In the genomic region with DNA sequence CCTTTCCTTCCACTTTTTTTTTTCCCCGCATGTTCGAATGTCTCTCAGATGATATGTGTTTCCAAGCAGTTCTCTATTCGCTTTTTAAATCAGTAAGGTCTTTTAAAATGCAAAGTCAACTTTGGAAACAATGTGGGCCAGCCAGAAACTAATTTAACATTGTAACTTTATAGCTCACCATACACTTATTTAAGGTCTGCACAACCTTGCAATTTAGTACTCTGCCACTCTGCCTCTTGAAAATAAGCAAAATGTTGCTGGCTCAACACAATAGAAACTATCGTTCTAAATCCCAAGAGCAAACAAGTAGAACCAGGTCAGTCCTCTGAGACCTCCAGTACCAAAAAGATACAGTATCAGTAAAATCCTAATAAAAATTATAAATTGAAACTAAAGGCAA, we compare ENCODE assay signal across 18 cellular contexts.
DNase-seq lines count a peak whose midpoint lies in the region; ATAC-seq and TF ChIP-seq lines count a peak whose summit lies in the region.
"Had no signal": no experiment of that assay in that cellular context is flagged by ENCODE, and none has a peak within 500 bp of the region (broad histone marks: within the 10 kb centered on the region; RNA-seq: fewer than 3 reads in every experiment).

No MANE protein-coding gene starts in this region.

- no peak for DNase-seq in activated T-cell treated with anti-CD3 and anti-CD28 coated beads, Interleukin-2, amount 50 U/mL, for 72 hours
- DNase-seq in activated T-cell treated with anti-CD3 and anti-CD28 coated beads for 4 hours (no peak), ascending aorta (ENCODE audit: low spot score in 2 of 2) (no peak), tibial nerve (ENCODE audit: low spot score in 2 of 2) (no peak), MV-4-11 (lab: John Stamatoyannopoulos, UW) (no peak), NCI-H2196 treated with DMSO at 0.1 percent for 48 hours (lab: John Stamatoyannopoulos, UW; ENCODE audit: unreplicated experiment) (no peak), heart right ventricle (no peak)
- DNase-seq: activated CD4-positive, alpha-beta T cell treated with anti-CD3 and anti-CD28 coated beads for 1 hour; activated T-cell treated with anti-CD3 and anti-CD28 coated beads, Interleukin-2, amount 50 U/mL, for 1 hour; adrenal gland; GF-D8; midbrain; MM.1S; NCI-H2081 treated with DMSO at 0.1 percent for 48 hours; posterior cingulate gyrus; T-helper 2 cell; testis had no signal

- TF ChIP-seq CTCF in ascending aorta (IDR thresholded peaks at IDR 0.05) (no peak), nephron (IDR thresholded peaks at IDR 0.05; ENCODE audit: unreplicated experiment in 3 of 3) (no peak), tibial nerve (IDR thresholded peaks at IDR 0.05) (no peak), heart right ventricle (IDR thresholded peaks at IDR 0.05) (no peak)

- no peak for TF ChIP-seq POLR2A in tibial nerve (IDR thresholded peaks at IDR 0.05)

- peak overlapping the region; percentile 77 for H3K27ac Mint-ChIP-seq in activated T-cell treated with anti-CD3 and anti-CD28 coated beads, Interleukin-2, amount 50 U/mL, for 72 hours
- peak overlapping the region; percentile 30 to 79 (median 56) for H3K27ac Mint-ChIP-seq in nephron

- H3K9me3 ChIP-seq in ascending aorta (no peaks in the 10 kb centered on the region), tibial nerve (no peaks in the 10 kb centered on the region), heart right ventricle (no peaks in the 10 kb centered on the region)
- H3K9me3 ChIP-seq: adrenal gland, testis had no signal

- peaks cover 80% of the 10 kb centered on the region for H3K4me1 Mint-ChIP-seq in activated T-cell treated with anti-CD3 and anti-CD28 coated beads, Interleukin-2, amount 50 U/mL, for 72 hours (ENCODE audit: low read depth)
- peaks cover 29% of the 10 kb centered on the region for H3K4me1 Mint-ChIP-seq in nephron

- ATAC-seq in activated T-cell treated with anti-CD3 and anti-CD28 coated beads, Interleukin-2, amount 50 U/mL, for 72 hours (replicated peaks in 1 of 2): no peak
- no peak for ATAC-seq in heart right ventricle

- H3K4me1 ChIP-seq in ascending aorta: peaks cover 0 to 34% of the 10 kb centered on the region in 2 donors
- peaks cover 0 to 97% (median 58%) of the 10 kb centered on the region in 4 donors for H3K4me1 ChIP-seq in tibial nerve
- H3K4me1 ChIP-seq in heart right ventricle: peaks cover 5 to 85% (median 70%) of the 10 kb centered on the region in 9 donors

- H3K27me3 Mint-ChIP-seq in activated T-cell treated with anti-CD3 and anti-CD28 coated beads, Interleukin-2, amount 50 U/mL, for 72 hours (ENCODE audit: low read depth): no peaks in the 10 kb centered on the region
- H3K27me3 Mint-ChIP-seq in nephron (ENCODE audit: low read depth): no peaks in the 10 kb centered on the region

- peak overlapping the region in 1 of 2 donors; percentile 18 for H3K4me3 Mint-ChIP-seq in activated T-cell treated with anti-CD3 and anti-CD28 coated beads, Interleukin-2, amount 50 U/mL, for 72 hours
- H3K4me3 Mint-ChIP-seq in nephron: no peak overlapping the region

- TF ChIP-seq EP300 in tibial nerve (IDR thresholded peaks at IDR 0.05): no peak

- H3K4me3 ChIP-seq in ascending aorta: no peak overlapping the region
- no peak overlapping the region for H3K4me3 ChIP-seq in tibial nerve
- H3K4me3 ChIP-seq in heart right ventricle: no peak overlapping the region
- H3K4me3 ChIP-seq: adrenal gland, testis had no signal

- H3K36me3 Mint-ChIP-seq in activated T-cell treated with anti-CD3 and anti-CD28 coated beads, Interleukin-2, amount 50 U/mL, for 72 hours (ENCODE audit: insufficient read depth in 2 of 2): no peaks in the 10 kb centered on the region
- no peaks in the 10 kb centered on the region for H3K36me3 Mint-ChIP-seq in nephron (ENCODE audit: low read depth)

- no peaks in the 10 kb centered on the region for H3K9me3 Mint-ChIP-seq in activated T-cell treated with anti-CD3 and anti-CD28 coated beads, Interleukin-2, amount 50 U/mL, for 72 hours
- H3K9me3 Mint-ChIP-seq in nephron: no peaks in the 10 kb centered on the region

- intact Hi-C loops in ascending aorta (cut with DNase I) (no loop called here), heart right ventricle (cut with DNase I) (loop anchor here in 1 of 10 donors (10.0 kb wide), 1 partner anchor 106 kb away; a partner anchor contains a TSS)

- H3K36me3 ChIP-seq in ascending aorta (no peaks in the 10 kb centered on the region), tibial nerve (no peaks in the 10 kb centered on the region), heart right ventricle (no peaks in the 10 kb centered on the region)
- H3K36me3 ChIP-seq: adrenal gland had no signal

- H3K27me3 ChIP-seq in ascending aorta: no peaks in the 10 kb centered on the region
- H3K27me3 ChIP-seq in tibial nerve: no peaks in the 10 kb centered on the region
- H3K27me3 ChIP-seq in heart right ventricle: no peaks in the 10 kb centered on the region
- H3K27me3 ChIP-seq: adrenal gland, testis had no signal

- peak overlapping the region; percentile 50 to 54 for H3K27ac ChIP-seq in ascending aorta
- peak overlapping the region; percentile 5 to 93 (median 61) for H3K27ac ChIP-seq in tibial nerve
- peak overlapping the region in 5 of 10 donors; percentile 2 to 56 (median 29) for H3K27ac ChIP-seq in heart right ventricle
- H3K27ac ChIP-seq: adrenal gland, testis had no signal

- 23 to 26% methylated on average over 4 of the region's 4 CpGs for WGBS in tibial nerve, 2 donors
- 60 to 63% methylated on average over 4 of the region's 4 CpGs for WGBS in heart right ventricle, 2 donors
